In the genomic region with DNA sequence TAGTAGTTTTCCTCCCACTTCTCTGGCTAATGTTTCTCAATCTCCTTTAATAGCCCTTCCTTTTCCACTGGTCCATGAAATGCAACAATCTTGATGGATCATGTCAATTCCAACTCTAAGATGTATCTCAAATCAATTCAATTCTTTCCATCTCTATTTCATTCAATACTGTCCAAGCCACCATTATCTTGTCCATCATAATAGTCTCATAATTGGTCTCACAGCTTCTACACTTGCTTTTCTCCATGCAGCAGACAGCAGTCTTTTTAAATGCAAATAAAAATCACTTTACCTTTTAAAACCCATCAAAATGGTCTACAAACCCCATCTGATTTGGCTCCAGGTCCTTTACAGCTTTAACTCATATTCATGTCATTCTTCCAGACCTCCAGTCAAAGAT, we compare ENCODE assay signal across 25 cellular contexts.
"Had no signal": no experiment of that assay in that cellular context is flagged by ENCODE, and none has a peak within 500 bp of the region (broad histone marks: within the 10 kb centered on the region; RNA-seq: fewer than 3 reads in every experiment).

No MANE protein-coding gene starts in this region.

- H3K27me3 ChIP-seq: colonic mucosa, esophagus muscularis mucosa, esophagus squamous epithelium, foreskin keratinocyte, gastrocnemius medialis, gastroesophageal sphincter, heart left ventricle, heart right ventricle had no signal

- H3K36me3 ChIP-seq: colonic mucosa, esophagus muscularis mucosa, esophagus squamous epithelium, gastrocnemius medialis, gastroesophageal sphincter, heart left ventricle, heart right ventricle had no signal

- H3K4me3 ChIP-seq: colonic mucosa, coronary artery, dorsolateral prefrontal cortex, esophagus muscularis mucosa, esophagus squamous epithelium, gastrocnemius medialis, gastroesophageal sphincter, heart left ventricle, heart right ventricle had no signal

- H3K27ac ChIP-seq: colonic mucosa, coronary artery, dorsolateral prefrontal cortex, epithelial cell of prostate, esophagus muscularis mucosa, esophagus squamous epithelium, foreskin keratinocyte, gastrocnemius medialis, gastroesophageal sphincter, heart left ventricle, heart right ventricle had no signal

- H3K27me3 Mint-ChIP-seq: dendritic cell treated with granulocyte-macrophage colony-stimulating factor and Interleukin-4, amounts not matched to agents 40 ng/mL and 50 ng/mL, for 4 days had no signal

- H3K27ac Mint-ChIP-seq: dendritic cell treated with granulocyte-macrophage colony-stimulating factor and Interleukin-4, amounts not matched to agents 40 ng/mL and 50 ng/mL, for 4 days; effector memory CD8-positive, alpha-beta T cell; endodermal cell had no signal

- H3K9me3 Mint-ChIP-seq: dendritic cell treated with granulocyte-macrophage colony-stimulating factor and Interleukin-4, amounts not matched to agents 40 ng/mL and 50 ng/mL, for 4 days; effector memory CD8-positive, alpha-beta T cell; endodermal cell had no signal

- H3K9me3 ChIP-seq: colonic mucosa, esophagus muscularis mucosa, esophagus squamous epithelium, gastrocnemius medialis, gastroesophageal sphincter, heart left ventricle, heart right ventricle had no signal

- H3K4me1 Mint-ChIP-seq: endodermal cell had no signal

- DNase-seq: colonic mucosa; cortex of kidney; dermis blood vessel endothelial cell; dorsolateral prefrontal cortex; effector CD4-positive, alpha-beta T cell; effector CD8-positive, alpha-beta T cell; effector memory CD4-positive, alpha-beta T cell; effector memory CD8-positive, alpha-beta T cell; endodermal cell; erythroblast; esophagus squamous epithelium; foreskin fibroblast; foreskin keratinocyte; foreskin melanocyte; gastrocnemius medialis; glutamatergic neuron; head of caudate nucleus; heart left ventricle; heart right ventricle had no signal

- ATAC-seq: effector memory CD8-positive, alpha-beta T cell; esophagus mucosa; foreskin keratinocyte; gastrocnemius medialis; gastroesophageal sphincter; heart left ventricle; heart right ventricle had no signal

- H3K4me1 ChIP-seq: colonic mucosa, esophagus squamous epithelium, foreskin keratinocyte, heart right ventricle had no signal

- H3K4me3 Mint-ChIP-seq: dendritic cell treated with granulocyte-macrophage colony-stimulating factor and Interleukin-4, amounts not matched to agents 40 ng/mL and 50 ng/mL, for 4 days; effector memory CD8-positive, alpha-beta T cell; endodermal cell had no signal
